8 cellular contexts compared by ENCODE assay signal in the genomic region with DNA sequence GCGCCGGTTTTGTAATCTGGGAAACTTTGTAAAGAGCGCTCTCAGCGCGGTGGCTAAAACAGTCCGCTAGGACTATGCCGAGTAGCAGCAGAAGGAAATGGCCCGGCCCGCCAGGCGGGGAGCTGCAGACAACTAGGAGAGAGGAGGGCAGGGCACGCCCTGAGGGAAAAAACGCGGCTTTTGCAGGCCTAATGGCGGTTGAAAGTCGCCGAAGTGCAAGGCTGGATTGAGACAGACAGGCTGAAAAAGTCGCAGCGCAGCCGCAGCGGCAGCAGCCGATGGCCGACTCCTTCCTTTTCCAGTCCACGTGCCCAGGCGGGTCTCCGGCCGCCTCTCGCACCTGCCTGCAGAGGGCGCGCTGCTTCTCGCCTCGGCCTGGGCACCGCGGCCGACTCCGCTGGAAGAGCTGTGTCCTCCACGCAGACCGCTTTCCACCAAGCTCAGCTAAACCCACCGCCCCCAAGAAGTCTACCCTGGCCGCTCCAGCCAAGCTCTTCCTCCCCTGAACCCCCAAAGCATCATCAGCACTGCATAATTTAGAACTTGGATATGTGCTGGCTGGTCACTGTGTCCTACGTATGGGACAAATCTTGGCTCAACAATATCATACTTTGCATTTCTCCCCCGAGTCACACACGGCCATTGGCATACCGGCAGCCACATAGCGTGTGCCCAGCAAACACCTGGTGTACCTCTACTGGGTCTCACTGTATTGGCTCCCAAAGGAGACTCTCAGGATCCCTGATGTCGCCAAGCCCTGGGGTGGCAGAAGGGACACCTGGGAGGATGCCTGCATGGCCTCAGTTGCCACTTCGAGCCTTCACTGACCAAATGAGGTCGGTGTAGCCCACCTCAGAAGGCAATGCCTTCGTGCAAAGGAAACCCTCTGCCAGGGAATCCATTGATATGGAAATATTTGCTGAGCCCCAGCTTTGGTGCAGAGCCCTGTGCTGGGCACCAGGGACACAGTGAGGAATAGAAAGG. TPM values are rescaled to one million over a fixed set of nuclear protein-coding genes. Genes with fewer than 3 reads are reported as not detected.
DNase-seq lines count a peak whose midpoint lies in the region; ATAC-seq and TF ChIP-seq lines count a peak whose summit lies in the region.

No MANE protein-coding gene starts in this region.

- H3K27me3 Mint-ChIP-seq in activated B cell treated with CpG ODN at 0.5 μM for 24 hours, result no peaks in the 10 kb centered on the region
- H3K27me3 Mint-ChIP-seq in central memory CD8-positive, alpha-beta T cell, result no peaks in the 10 kb centered on the region

- H3K27ac Mint-ChIP-seq in activated B cell treated with CpG ODN at 0.5 μM for 24 hours, result no peak overlapping the region
- H3K27ac Mint-ChIP-seq in central memory CD8-positive, alpha-beta T cell (ENCODE audit: low read depth), result peak overlapping the region; percentile 49

- H3K36me3 Mint-ChIP-seq in activated B cell treated with CpG ODN at 0.5 μM for 24 hours (ENCODE audit: low read depth), result no peaks in the 10 kb centered on the region
- H3K36me3 Mint-ChIP-seq in central memory CD8-positive, alpha-beta T cell (ENCODE audit: insufficient read depth), result no peaks in the 10 kb centered on the region

- peaks cover 9% of the 10 kb centered on the region for H3K4me1 Mint-ChIP-seq in activated B cell treated with CpG ODN at 0.5 μM for 24 hours
- peaks cover 8% of the 10 kb centered on the region for H3K4me1 Mint-ChIP-seq in central memory CD8-positive, alpha-beta T cell

- POLR2A ChIA-PET in activated B cell treated with CpG ODN at 0.5 μM for 24 hours (lab: Charles Lee), result interaction anchor here (1.0 to 2.2 kb wide), 4 partner anchors 14 to 388 kb away, joined by 3 to 10 read pairs (median 6); a partner anchor contains a TSS

- no peaks in the 10 kb centered on the region for H3K9me3 ChIP-seq in ES-I3 (ENCODE audit: control insufficient read depth, insufficient read depth, low read length)

- CTCF ChIA-PET in activated B cell treated with CpG ODN at 0.5 μM for 24 hours (lab: Charles Lee), result interaction anchor here (0.6 to 2.7 kb wide), 9 partner anchors 9 to 385 kb away, joined by 3 to 17 read pairs (median 4); a partner anchor contains a TSS

- ATAC-seq in GM21786 (IDR thresholded peaks at IDR 0.05; ENCODE audit: unreplicated experiment), result peak; percentile 63
- peak; percentile 90 for ATAC-seq in activated B cell treated with CpG ODN at 0.5 μM for 24 hours (ENCODE audit: low read depth)
- peak; percentile 85 for ATAC-seq in central memory CD8-positive, alpha-beta T cell (replicated peaks; ENCODE audit: extremely low read depth, poor library complexity, severe bottlenecking)
- peak; percentile 61 for ATAC-seq in left colon

- TF ChIP-seq CTCF in activated B cell treated with CpG ODN at 0.5 μM for 24 hours (IDR thresholded peaks at IDR 0.05), result no peak

- H3K9ac ChIP-seq in ES-I3 (ENCODE audit: low read depth, low read length), result peak overlapping the region; percentile 59

- H3K4me3 Mint-ChIP-seq in activated B cell treated with CpG ODN at 0.5 μM for 24 hours, result peak overlapping the region; percentile 84
- H3K4me3 Mint-ChIP-seq in central memory CD8-positive, alpha-beta T cell, result peak overlapping the region; percentile 72

- no peaks in the 10 kb centered on the region for H3K36me3 ChIP-seq in ES-I3 (ENCODE audit: insufficient read depth, low read length)

- peaks cover 12% of the 10 kb centered on the region; the same call in 1 of the 2 replicates for H3K4me1 ChIP-seq in ES-I3 (ENCODE audit: insufficient read depth, low read length)

- DNase-seq in MV-4-11 (lab: John Stamatoyannopoulos, UW), result peak; percentile 58
- DNase-seq in activated B cell treated with CpG ODN at 0.5 μM for 24 hours, result peak; percentile 53
- peak; percentile 28 to 29 for DNase-seq in central memory CD8-positive, alpha-beta T cell (ENCODE audit: low spot score in 2 of 2)
- DNase-seq in left colon, result peak; percentile 50 to 75
- DNase-seq in stimulated activated CD4-positive, alpha-beta T cell treated with anti-CD3 and anti-CD28 coated beads, Interleukin-2, amount 100 ng/mL, for 4 hours (ENCODE audit: low read depth), result peak; percentile 30
- DNase-seq in NK-92 treated with Interleukin-12 subunit alpha and Interleukin-12 subunit beta, amount 100 ng/mL, for 24 hours (lab: John Stamatoyannopoulos, UW), result no peak

- no peaks in the 10 kb centered on the region for H3K9me3 Mint-ChIP-seq in activated B cell treated with CpG ODN at 0.5 μM for 24 hours
- no peaks in the 10 kb centered on the region for H3K9me3 Mint-ChIP-seq in central memory CD8-positive, alpha-beta T cell

- intact Hi-C loops in activated B cell treated with CpG ODN at 0.5 μM for 24 hours (cut with micrococcal nuclease) (loop anchor here (1.0 to 5.0 kb wide), 2 partner anchors 13 to 390 kb away; a partner anchor contains a TSS), left colon (cut with DNase I, micrococcal nuclease) (no loop called here)

RNA-seq across cellular contexts. Expression of a gene that starts 14.5 kb away (rescaled TPM):
- total RNA-seq in activated B cell treated with CpG ODN at 0.5 μM for 24 hours (300 and 321 TPM in 2 replicates), left colon (1,000 to 10,000 TPM; 1,116 to 1,323 TPM)
